In the genomic region with DNA sequence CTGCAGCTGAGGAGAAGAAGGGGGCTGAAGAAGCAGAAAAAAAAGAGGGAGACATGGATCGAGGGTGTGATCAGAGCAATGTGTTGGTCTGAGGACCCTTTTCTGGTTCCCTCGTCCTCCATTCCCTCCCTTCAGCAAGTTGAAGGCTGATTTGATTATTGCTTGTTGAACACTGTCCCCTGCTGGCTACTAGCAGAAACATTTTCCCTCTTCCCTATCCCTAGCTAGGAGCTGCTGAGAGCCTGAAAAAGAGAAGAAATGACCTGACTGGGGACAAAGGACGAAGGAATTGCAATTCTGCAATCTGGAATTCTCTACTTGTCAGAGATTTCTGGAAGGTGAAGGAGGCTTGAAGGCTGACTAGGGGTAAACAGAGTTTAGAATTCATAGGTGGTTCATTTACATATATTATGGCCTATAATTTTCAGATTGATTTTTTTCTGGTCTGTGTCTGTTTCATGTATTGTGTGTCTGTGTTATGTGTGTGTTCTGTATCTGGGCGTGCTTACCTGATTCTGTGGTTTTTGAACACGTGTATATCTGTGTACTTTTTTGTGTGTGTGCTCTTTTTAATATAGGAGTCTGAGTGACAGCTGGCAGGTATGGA, we compare ENCODE assay signal across 8 cellular contexts. TPM values are rescaled to one million over a fixed set of nuclear protein-coding genes. Genes with fewer than 3 reads are reported as not detected.
A peak's percentile ranks its signal among the peaks of the same experiment; 100 is the strongest.
DNase-seq lines count a peak whose midpoint lies in the region; ATAC-seq, FAIRE-seq and TF ChIP-seq lines count a peak whose summit lies in the region.

No MANE protein-coding gene starts in this region.

- FAIRE-seq in pancreas (lab: Jason Lieb, UNC), result no peak

- H3K9me3 ChIP-seq in adrenal gland (replicated peaks in 1 of 3), result no peaks in the 10 kb centered on the region
- no peaks in the 10 kb centered on the region for H3K9me3 ChIP-seq in heart left ventricle
- H3K9me3 ChIP-seq in pancreas, result no peaks in the 10 kb centered on the region

- WGBS in adrenal gland, 4 donors, result 6 to 14% (median 14%) methylated on average over 5 of the region's 5 CpGs
- 5 to 15% (median 12%) methylated on average over 5 of the region's 5 CpGs for WGBS in heart left ventricle, 4 donors
- WGBS in pancreas, 2 donors, result 10 to 20% methylated on average over 5 of the region's 5 CpGs

- DNase-seq in stimulated activated CD4-positive, alpha-beta T cell treated with anti-CD3 and anti-CD28 coated beads, Interleukin-1b, Interleukin-23, amount 100 ng/mL, for 48 hours, result peak; percentile 26
- DNase-seq in stimulated activated CD4-positive, alpha-beta T cell treated with anti-CD3 and anti-CD28 coated beads, Interleukin-4, amount 100 ng/mL, for 1 hour, result no peak
- DNase-seq in NCI-H526 treated with DMSO at 0.1 percent for 48 hours (lab: John Stamatoyannopoulos, UW) (peak; percentile 82), adrenal gland (peak in 6 of 7 donors; percentile 18 to 59 (median 36)), heart left ventricle (no peak), pancreas (peak in 2 of 6 donors; percentile 27 to 45)

- TF ChIP-seq POLR2A in adrenal gland (IDR thresholded peaks at IDR 0.05) (no peak), heart left ventricle (IDR thresholded peaks at IDR 0.05) (no peak)

- intact Hi-C loops in adrenal gland (cut with DNase I) (loop anchor here (10.0 kb wide), 1 partner anchor 182 kb away; a partner anchor contains a TSS), heart left ventricle (cut with DNase I) (loop anchor here in 8 of 10 donors (2.0 to 10.0 kb wide), 8 partner anchors 182 to 292 kb away; a partner anchor contains a TSS), pancreas (cut with DNase I) (loop anchor here in 2 of 3 donors (10.0 kb wide), 2 partner anchors 182 to 272 kb away; a partner anchor contains a TSS)

- H3K4me3 ChIP-seq in adrenal gland (no peak overlapping the region), heart left ventricle (peak overlapping the region in 1 of 12 donors; percentile 20), pancreas (no peak overlapping the region)

- H3K36me3 ChIP-seq in adrenal gland (replicated peaks in 1 of 2) (no peaks in the 10 kb centered on the region), heart left ventricle (no peaks in the 10 kb centered on the region), pancreas (no peaks in the 10 kb centered on the region)

- ATAC-seq in HG03442 (IDR thresholded peaks at IDR 0.05; ENCODE audit: unreplicated experiment) (peak; percentile 58), heart left ventricle (peak; percentile 56 to 86 (median 80)), pancreas (peak; percentile 81 to 91 (median 90)), GM21423 (IDR thresholded peaks at IDR 0.05; ENCODE audit: unreplicated experiment) (no peak)

- H3K27me3 ChIP-seq in adrenal gland (peaks cover 10% of the 10 kb centered on the region), heart left ventricle (peaks cover 0 to 3% (median 0%) of the 10 kb centered on the region in 9 donors), pancreas (no peaks in the 10 kb centered on the region)

- H3K27ac ChIP-seq in adrenal gland (no peak overlapping the region), heart left ventricle (peak overlapping the region in 4 of 12 donors; percentile 11 to 42 (median 40)), pancreas (peak overlapping the region in 1 of 4 donors; percentile 27)

- peak; percentile 80 to 98 (median 91) for TF ChIP-seq CTCF in adrenal gland (IDR thresholded peaks at IDR 0.05)
- TF ChIP-seq CTCF in heart left ventricle (IDR thresholded peaks at IDR 0.05), result peak; percentile 68 to 95 (median 88)
- peak; percentile 68 to 83 (median 81) for TF ChIP-seq CTCF in pancreas (IDR thresholded peaks at IDR 0.05)

- H3K4me1 ChIP-seq in adrenal gland (replicated peaks in 1 of 2), result peaks cover 0 to 8% of the 10 kb centered on the region in 2 donors
- H3K4me1 ChIP-seq in heart left ventricle, result peaks cover 0 to 23% (median 10%) of the 10 kb centered on the region in 12 donors
- no peaks in the 10 kb centered on the region for H3K4me1 ChIP-seq in pancreas

RNA-seq across cellular contexts. Expression of a gene that starts 9.8 kb away (rescaled TPM):
- total RNA-seq in adrenal gland (under 1 TPM in 2 of 8 donors, not detected in 6; 0.27 to 0.46 TPM), heart left ventricle (under 1 TPM in 2 of 9 donors, not detected in 7; 0.09 to 0.18 TPM), pancreas (not detected)
- polyA plus RNA-seq in adrenal gland (under 1 TPM; 0.16 to 0.24 (median 0.24) TPM), heart left ventricle (under 1 TPM in 1 of 2 donors, not detected in 1; 0.14 TPM), pancreas (under 1 TPM; 0.11 to 0.14 TPM)

RNA-seq across cellular contexts. Expression of a gene that starts 23.7 kb away (rescaled TPM):
- total RNA-seq in adrenal gland (1 to 10 TPM in 3 of 8 donors, under 1 TPM in 5; 0.20 to 2.2 (median 0.66) TPM), heart left ventricle (1 to 10 TPM; 1.4 to 3.2 (median 2.0) TPM), pancreas (1 to 10 TPM; 2.5 to 9.9 (median 4.4) TPM)
- polyA plus RNA-seq in adrenal gland (1 to 10 TPM in 1 of 3 donors, under 1 TPM in 2; 0.64 to 1.1 (median 0.97) TPM), heart left ventricle (1 to 10 TPM in 1 of 2 donors, under 1 TPM in 1; 0.94 to 1.4 TPM), pancreas (1 to 10 TPM; 3.6 to 4.3 TPM)

RNA-seq across cellular contexts. Expression of a gene that starts 33.4 kb away (rescaled TPM):
- total RNA-seq in adrenal gland (100 to 1,000 TPM in 2 of 8 donors, 10 to 100 TPM in 6; 55.1 to 113 (median 91.5) TPM), heart left ventricle (100 to 1,000 TPM in 1 of 9 donors, 10 to 100 TPM in 8; 54.1 to 101 (median 72.2) TPM), pancreas (10 to 100 TPM; 47.4 to 64.7 (median 49.6) TPM)
- polyA plus RNA-seq in adrenal gland (100 to 1,000 TPM in 1 of 3 donors, 10 to 100 TPM in 2; 48.3 to 104 (median 48.8) TPM), heart left ventricle (10 to 100 TPM; 47.3 to 47.9 TPM), pancreas (10 to 100 TPM; 29.7 to 56.4 TPM)

RNA-seq across cellular contexts. Expression of a gene that starts 33.6 kb away (rescaled TPM):
- total RNA-seq in adrenal gland, result 100 to 1,000 TPM in 7 of 8 donors, 10 to 100 TPM in 1; 97.2 to 209 (median 143) TPM
- 100 to 1,000 TPM in 1 of 3 donors, 10 to 100 TPM in 2; 58.4 to 135 (median 72.4) TPM for polyA plus RNA-seq in adrenal gland
- 100 to 1,000 TPM in 6 of 9 donors, 10 to 100 TPM in 3; 78.6 to 129 (median 115) TPM for total RNA-seq in heart left ventricle
- polyA plus RNA-seq in heart left ventricle, result 10 to 100 TPM; 46.9 to 97.8 TPM
- 100 to 1,000 TPM in 1 of 6 donors, 10 to 100 TPM in 5; 61.1 to 114 (median 83.4) TPM for total RNA-seq in pancreas
- polyA plus RNA-seq in pancreas, result 10 to 100 TPM; 34.7 to 50.4 TPM

Comparison
In these comparisons a context has a peak if more than half of its experiments do, and no peak if none do; other contexts are left out.
1. DNase-seq: peak in stimulated activated CD4-positive, alpha-beta T cell treated with anti-CD3 and anti-CD28 coated beads, Interleukin-1b, Interleukin-23, amount 100 ng/mL, for 48 hours (single experiment), NCI-H526 treated with DMSO at 0.1 percent for 48 hours (single experiment) and adrenal gland (6 of 7); none in stimulated activated CD4-positive, alpha-beta T cell treated with anti-CD3 and anti-CD28 coated beads, Interleukin-4, amount 100 ng/mL, for 1 hour (single experiment) and heart left ventricle (0 of 5).
2. Peak in every context shown above with its lines, with median percentiles within 50 percentile points of each other: CTCF ChIP-seq.